8 cellular contexts compared by ENCODE assay signal in the genomic region with DNA sequence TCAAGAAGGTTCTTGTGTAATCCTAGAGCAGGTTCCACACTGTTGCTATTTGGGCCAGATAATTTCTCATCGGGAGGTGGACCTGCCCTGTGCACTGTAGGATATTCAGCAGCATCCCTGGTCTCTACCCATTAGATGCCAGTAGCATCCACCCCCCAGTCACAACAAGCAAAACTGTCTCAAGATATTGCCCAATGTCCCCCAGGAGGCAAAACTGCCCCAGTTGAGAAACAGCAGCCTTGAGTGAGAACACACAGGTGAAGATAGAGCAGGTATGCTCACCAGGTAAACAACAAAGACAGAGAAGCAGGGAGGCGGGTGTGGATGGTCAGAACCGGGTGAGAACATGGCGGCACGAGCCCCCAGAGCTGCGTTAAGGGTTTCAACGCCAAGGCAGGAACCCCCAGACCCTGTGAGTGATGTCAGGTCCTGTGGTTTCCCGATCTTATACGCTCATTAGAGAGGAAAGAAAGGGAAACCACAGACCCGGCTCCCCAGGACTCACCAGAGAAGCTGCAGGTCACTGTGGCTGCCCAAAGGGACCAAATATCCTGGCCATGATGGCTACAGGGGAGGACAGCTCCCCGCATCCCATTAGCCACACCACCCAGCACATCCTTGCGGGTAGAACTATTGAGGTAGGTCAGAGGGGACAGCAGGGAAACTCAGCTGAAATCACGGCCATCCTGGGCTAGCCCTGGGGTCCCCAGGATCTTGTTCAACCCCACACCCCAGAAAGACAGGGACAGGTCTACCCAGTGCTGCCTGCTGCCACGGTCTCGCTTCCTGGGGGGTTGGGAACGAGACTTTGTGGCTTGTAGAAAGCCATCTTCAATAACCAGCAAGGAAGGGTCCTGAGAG. TPM values are rescaled to one million over a fixed set of nuclear protein-coding genes. Genes with fewer than 3 reads are reported as not detected.
DNase-seq lines count a peak whose midpoint lies in the region; ATAC-seq and TF ChIP-seq lines count a peak whose summit lies in the region.

No MANE protein-coding gene starts in this region.

- peaks cover 57% of the 10 kb centered on the region for H3K4me1 Mint-ChIP-seq in type B pancreatic cell (ENCODE audit: unreplicated experiment)

- H3K27ac ChIP-seq in cardiac muscle cell (peak overlapping the region; percentile 43), right cardiac atrium (ENCODE audit: low read length) (peak overlapping the region; percentile 90), WERI-Rb-1 (no peak overlapping the region)

- H3K27ac Mint-ChIP-seq in type B pancreatic cell, result peak overlapping the region; percentile 1

- 75% methylated on average over 16 of the region's 16 CpGs for WGBS in right cardiac atrium

- in situ Hi-C loops in G401 (cut with HindIII; ENCODE audit: low sequenced_read_pairs), result no loop called here

- H3K36me3 Mint-ChIP-seq in type B pancreatic cell, result peaks cover 11% of the 10 kb centered on the region

- no peaks in the 10 kb centered on the region for H3K27me3 ChIP-seq in cardiac muscle cell
- H3K27me3 ChIP-seq in right cardiac atrium (ENCODE audit: control insufficient read depth, insufficient read depth), result no peaks in the 10 kb centered on the region
- no peaks in the 10 kb centered on the region for H3K27me3 ChIP-seq in WERI-Rb-1 (ENCODE audit: insufficient read depth, low read depth, severe bottlenecking)

- H3K9me3 ChIP-seq in cardiac muscle cell (ENCODE audit: low read depth) (no peaks in the 10 kb centered on the region), right cardiac atrium (ENCODE audit: control insufficient read depth, low read length) (no peaks in the 10 kb centered on the region), WERI-Rb-1 (ENCODE audit: severe bottlenecking) (no peaks in the 10 kb centered on the region)

- H3K36me3 ChIP-seq in cardiac muscle cell, result no peaks in the 10 kb centered on the region
- H3K36me3 ChIP-seq in WERI-Rb-1, result peaks cover 28% of the 10 kb centered on the region

- no peaks in the 10 kb centered on the region for H3K27me3 Mint-ChIP-seq in type B pancreatic cell

- H3K4me3 Mint-ChIP-seq in type B pancreatic cell, result no peak overlapping the region

- ATAC-seq in left cardiac atrium, result no peak
- no peak for ATAC-seq in right cardiac atrium

- intact Hi-C loops in left cardiac atrium (cut with DNase I) (no loop called here), right cardiac atrium (cut with DNase I) (no loop called here)

- no peak for TF ChIP-seq CTCF in cardiac muscle cell (IDR thresholded peaks at IDR 0.05; ENCODE audit: low read depth, low read length)
- TF ChIP-seq CTCF in type B pancreatic cell (conservative IDR thresholded peaks at IDR 0.05), result no peak
- TF ChIP-seq CTCF in WERI-Rb-1 (IDR thresholded peaks at IDR 0.05; ENCODE audit: low read depth, low read length), result no peak

- no peak for TF ChIP-seq EP300 in Ishikawa (IDR thresholded peaks at IDR 0.05; ENCODE audit: borderline replicate concordance)

- H3K4me1 ChIP-seq in cardiac muscle cell (ENCODE audit: low read depth), result peaks cover 17% of the 10 kb centered on the region
- peaks cover 61% of the 10 kb centered on the region for H3K4me1 ChIP-seq in right cardiac atrium (ENCODE audit: control insufficient read depth, insufficient read depth, low read length)

- no peak for TF ChIP-seq RAD21 in Ishikawa (IDR thresholded peaks at IDR 0.05; ENCODE audit: low read depth)

- H3K4me3 ChIP-seq in cardiac muscle cell (no peak overlapping the region), right cardiac atrium (ENCODE audit: low read length) (no peak overlapping the region), WERI-Rb-1 (ENCODE audit: low read depth, low read length) (no peak overlapping the region)

- DNase-seq in cardiac muscle cell (ENCODE audit: low read depth in 1 of 2, low spot score in 1 of 2) (no peak), left cardiac atrium (no peak), right cardiac atrium (peak in 2 of 3 donors; percentile 27 to 38), type B pancreatic cell (ENCODE audit: extremely low spot score, unreplicated experiment) (no peak), NCI-H1694 treated with DMSO at 0.1 percent for 48 hours (lab: John Stamatoyannopoulos, UW) (no peak), G401 (ENCODE audit: low spot score) (no peak), WERI-Rb-1 (no peak)

- H3K9me3 Mint-ChIP-seq in type B pancreatic cell, result no peaks in the 10 kb centered on the region

TF ChIP-seq in Ishikawa, 13 proteins besides CTCF, POLR2A, EP300 and RAD21:
- TF ChIP-seq CEBPB (IDR thresholded peaks at IDR 0.05), result 0 out of 2 replicates have a peak, but pooled peaks have one; percentile 31
- TF ChIP-seq FOXM1 (IDR thresholded peaks at IDR 0.05; ENCODE audit: borderline replicate concordance, low read depth), result no peak
- no peak for TF ChIP-seq NFIC (IDR thresholded peaks at IDR 0.05)
- TF ChIP-seq, protein P1, sequence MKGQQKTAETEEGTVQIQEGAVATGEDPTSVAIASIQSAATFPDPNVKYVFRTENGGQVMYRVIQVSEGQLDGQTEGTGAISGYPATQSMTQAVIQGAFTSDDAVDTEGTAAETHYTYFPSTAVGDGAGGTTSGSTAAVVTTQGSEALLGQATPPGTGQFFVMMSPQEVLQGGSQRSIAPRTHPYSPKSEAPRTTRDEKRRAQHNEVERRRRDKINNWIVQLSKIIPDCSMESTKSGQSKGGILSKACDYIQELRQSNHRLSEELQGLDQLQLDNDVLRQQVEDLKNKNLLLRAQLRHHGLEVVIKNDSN (IDR thresholded peaks at IDR 0.05), result no peak
- no peak for TF ChIP-seq TAF1 (IDR thresholded peaks at IDR 0.05; ENCODE audit: low read depth)
- TF ChIP-seq EGR1 (IDR thresholded peaks at IDR 0.05), result no peak
- no peak for TF ChIP-seq ZBTB7A (IDR thresholded peaks at IDR 0.05; ENCODE audit: low read depth)
- TF ChIP-seq, protein P2, sequence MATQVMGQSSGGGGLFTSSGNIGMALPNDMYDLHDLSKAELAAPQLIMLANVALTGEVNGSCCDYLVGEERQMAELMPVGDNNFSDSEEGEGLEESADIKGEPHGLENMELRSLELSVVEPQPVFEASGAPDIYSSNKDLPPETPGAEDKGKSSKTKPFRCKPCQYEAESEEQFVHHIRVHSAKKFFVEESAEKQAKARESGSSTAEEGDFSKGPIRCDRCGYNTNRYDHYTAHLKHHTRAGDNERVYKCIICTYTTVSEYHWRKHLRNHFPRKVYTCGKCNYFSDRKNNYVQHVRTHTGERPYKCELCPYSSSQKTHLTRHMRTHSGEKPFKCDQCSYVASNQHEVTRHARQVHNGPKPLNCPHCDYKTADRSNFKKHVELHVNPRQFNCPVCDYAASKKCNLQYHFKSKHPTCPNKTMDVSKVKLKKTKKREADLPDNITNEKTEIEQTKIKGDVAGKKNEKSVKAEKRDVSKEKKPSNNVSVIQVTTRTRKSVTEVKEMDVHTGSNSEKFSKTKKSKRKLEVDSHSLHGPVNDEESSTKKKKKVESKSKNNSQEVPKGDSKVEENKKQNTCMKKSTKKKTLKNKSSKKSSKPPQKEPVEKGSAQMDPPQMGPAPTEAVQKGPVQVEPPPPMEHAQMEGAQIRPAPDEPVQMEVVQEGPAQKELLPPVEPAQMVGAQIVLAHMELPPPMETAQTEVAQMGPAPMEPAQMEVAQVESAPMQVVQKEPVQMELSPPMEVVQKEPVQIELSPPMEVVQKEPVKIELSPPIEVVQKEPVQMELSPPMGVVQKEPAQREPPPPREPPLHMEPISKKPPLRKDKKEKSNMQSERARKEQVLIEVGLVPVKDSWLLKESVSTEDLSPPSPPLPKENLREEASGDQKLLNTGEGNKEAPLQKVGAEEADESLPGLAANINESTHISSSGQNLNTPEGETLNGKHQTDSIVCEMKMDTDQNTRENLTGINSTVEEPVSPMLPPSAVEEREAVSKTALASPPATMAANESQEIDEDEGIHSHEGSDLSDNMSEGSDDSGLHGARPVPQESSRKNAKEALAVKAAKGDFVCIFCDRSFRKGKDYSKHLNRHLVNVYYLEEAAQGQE (IDR thresholded peaks at IDR 0.05; ENCODE audit: low read depth), result no peak

RNA-seq across cellular contexts. Expression of a gene that starts 21.2 kb away (rescaled TPM):
- total RNA-seq in cardiac muscle cell, result 18.9 and 24.9 TPM in 2 replicates
- polyA plus RNA-seq in cardiac muscle cell, result 17.9 and 24.4 TPM in 2 replicates
- 10 to 100 TPM; 44.9 to 80.5 TPM for total RNA-seq in left cardiac atrium
- total RNA-seq in right cardiac atrium, result 10 to 100 TPM; 28.1 to 47.1 (median 38.4) TPM
- 31.9 TPM for polyA plus RNA-seq in right cardiac atrium
- total RNA-seq in type B pancreatic cell (ENCODE audit: low replicate concordance), result 24.7 and 78.8 TPM in 2 replicates
- 66.1 and 79.4 TPM in 2 replicates for total RNA-seq in G401 (2014; rRNA removed; shearing (Covaris generic))

RNA-seq across cellular contexts. Expression of a gene that starts 28.9 kb away (rescaled TPM):
- not detected in 2 replicates for total RNA-seq in cardiac muscle cell
- polyA plus RNA-seq in cardiac muscle cell, result not detected in 2 replicates
- not detected for total RNA-seq in left cardiac atrium
- not detected for total RNA-seq in right cardiac atrium
- not detected for polyA plus RNA-seq in right cardiac atrium
- not detected in 2 replicates for total RNA-seq in type B pancreatic cell (ENCODE audit: low replicate concordance)
- 0.14 TPM in 1 of 2 replicates, not detected in the other for total RNA-seq in G401 (2014; rRNA removed; shearing (Covaris generic))

Comparison
In these comparisons a context has a peak if more than half of its experiments do, and no peak if none do; other contexts are left out.
1. DNase-seq: peak in right cardiac atrium (2 of 3); none in cardiac muscle cell (0 of 2), left cardiac atrium (single experiment), type B pancreatic cell (single experiment), NCI-H1694 treated with DMSO at 0.1 percent for 48 hours (single experiment), G401 (single experiment) and WERI-Rb-1 (single experiment).